21 cellular contexts compared by ENCODE assay signal in genomic region chr1:113198806-113199205, GRCh38.
A peak's percentile ranks its signal among the peaks of the same experiment; 100 is the strongest.
DNase-seq lines count a peak whose midpoint lies in the region; FAIRE-seq and TF ChIP-seq lines count a peak whose summit lies in the region.
"Had no signal": no experiment of that assay in that cellular context is flagged by ENCODE, and none has a peak within 500 bp of the region (broad histone marks: within the 10 kb centered on the region; RNA-seq: fewer than 3 reads in every experiment).

No MANE protein-coding gene starts in this region.

- H2BK5ac ChIP-seq in neuronal stem cell (ENCODE audit: low read length): no peak overlapping the region

- H4K20me1 ChIP-seq in GM23248 (ENCODE audit: insufficient read depth): no peaks in the 10 kb centered on the region
- H4K20me1 ChIP-seq: BLaER1 treated with 17β-estradiol and CSF1 and Interleukin-3, amounts not matched to agents 10 nM and 100 nM had no signal

- no peak overlapping the region for H2BK15ac ChIP-seq in neuronal stem cell (ENCODE audit: low read length)

- H2AK5ac ChIP-seq in neuronal stem cell (ENCODE audit: low read depth, low read length): no peak overlapping the region

- intact Hi-C loops in testis (cut with DNase I; ENCODE audit: low total_unique reads): no loop called here

- no peaks in the 10 kb centered on the region for H3K27me3 ChIP-seq in neuronal stem cell (ENCODE audit: control insufficient read depth in 3 of 3, insufficient read depth in 3 of 3, low read depth in 1 of 3, low read length in 3 of 3)
- H3K27me3 ChIP-seq in testis: no peaks in the 10 kb centered on the region
- peaks cover 3% of the 10 kb centered on the region; the same call in 1 of the 2 replicates for H3K27me3 ChIP-seq in GM23248 (replicated peaks; ENCODE audit: insufficient read depth)
- H3K27me3 ChIP-seq: BLaER1 treated with 17β-estradiol and CSF1 and Interleukin-3, amounts not matched to agents 10 nM and 100 nM had no signal

- no peak for DNase-seq in neuronal stem cell (ENCODE audit: low spot score)
- peak; percentile 44 for DNase-seq in testis
- peak; percentile 1 for DNase-seq in urothelium cell line (ENCODE audit: low spot score)
- DNase-seq in Ammon's horn (ENCODE audit: low spot score): no peak
- DNase-seq in GM12891 (ENCODE audit: insufficient read length, low spot score): no peak
- DNase-seq in GM23248: no peak
- DNase-seq: 8988T; ACHN; Caco-2; Calu3; CD4-positive, alpha-beta T cell; CD8-positive, alpha-beta T cell; DMS79 treated with DMSO at 0.1 percent for 48 hours; GF-D8 had no signal

- H3K4me3 ChIP-seq in neuronal stem cell (ENCODE audit: low read length in 2 of 2): peak overlapping the region in 1 of 2 donors; percentile 48
- peak overlapping the region; percentile 15 to 47 for H3K4me3 ChIP-seq in testis
- no peak overlapping the region for H3K4me3 ChIP-seq in GM23248
- H3K4me3 ChIP-seq: BLaER1 treated with 17β-estradiol and CSF1 and Interleukin-3, amounts not matched to agents 10 nM and 100 nM had no signal

- no peak overlapping the region for H3K4me2 ChIP-seq in neuronal stem cell (ENCODE audit: insufficient read depth, low read length, poor library complexity, severe bottlenecking)
- no peak overlapping the region for H3K4me2 ChIP-seq in GM23248 (ENCODE audit: unreplicated experiment)

- TF ChIP-seq POLR2A in testis (IDR thresholded peaks at IDR 0.05): no peak
- no peak for TF ChIP-seq POLR2A in GM12891 (IDR thresholded peaks at IDR 0.05; ENCODE audit: low read depth, low read length)

- no peak for TF ChIP-seq CTCF in testis (IDR thresholded peaks at IDR 0.05)

- H2BK12ac ChIP-seq in neuronal stem cell (ENCODE audit: low read length): no peak overlapping the region

- no peak overlapping the region for H3K27ac ChIP-seq in neuronal stem cell (replicated peaks; ENCODE audit: low read length)
- no peak overlapping the region for H3K27ac ChIP-seq in testis
- H3K27ac ChIP-seq in GM23248: no peak overlapping the region
- H3K27ac ChIP-seq: BLaER1 treated with 17β-estradiol and CSF1 and Interleukin-3, amounts not matched to agents 10 nM and 100 nM; C4-2B had no signal

- H3K79me1 ChIP-seq in neuronal stem cell (ENCODE audit: low read depth, low read length): no peaks in the 10 kb centered on the region

- H2BK120ac ChIP-seq in neuronal stem cell (ENCODE audit: low read depth, low read length): no peak overlapping the region

- H3K79me2 ChIP-seq in GM23248 (ENCODE audit: insufficient read depth): no peaks in the 10 kb centered on the region

- H2AFZ ChIP-seq in neuronal stem cell (ENCODE audit: low read length) (no peak overlapping the region), GM23248 (no peak overlapping the region)

- H3K4ac ChIP-seq in neuronal stem cell (ENCODE audit: low read length): no peak overlapping the region

- H3K4me1 ChIP-seq in neuronal stem cell (ENCODE audit: control insufficient read depth in 2 of 2, insufficient read depth in 1 of 2, low read depth in 1 of 2, low read length in 2 of 2): no peaks in the 10 kb centered on the region
- H3K4me1 ChIP-seq in testis: no peaks in the 10 kb centered on the region
- no peaks in the 10 kb centered on the region for H3K4me1 ChIP-seq in GM23248 (ENCODE audit: insufficient read depth)

- H3K23ac ChIP-seq in neuronal stem cell (ENCODE audit: low read depth, low read length, poor library complexity): no peak overlapping the region

- no peak overlapping the region for H3K14ac ChIP-seq in neuronal stem cell (ENCODE audit: low read length)

- WGBS in neuronal stem cell (ENCODE audit: extremely low coverage in 2 of 2, insufficient read length in 2 of 2, insufficient replicate concordance in 1 of 2), 2 donors: no CpG with 5 or more reads among the region's 24 CpGs
- WGBS in testis, 2 donors: 56 to 82% methylated on average over 20 to 24 of the region's 24 CpGs
- 84 to 85% methylated on average over 24 of the region's 24 CpGs for WGBS in GM23248 (ENCODE audit: low coverage in 1 of 2, low lambda C conversion rate in 2 of 2, missing lambda C conversion rate in 2 of 2), 2 experiments

- H3K9ac ChIP-seq in neuronal stem cell (ENCODE audit: low read depth, low read length, poor library complexity): no peak overlapping the region
- H3K9ac ChIP-seq in GM23248: no peak overlapping the region
- H3K9ac ChIP-seq: BLaER1 treated with 17β-estradiol and CSF1 and Interleukin-3, amounts not matched to agents 10 nM and 100 nM had no signal

- in situ Hi-C loops in GM23248 (cut with MboI): no loop called here

- H4K8ac ChIP-seq in neuronal stem cell (ENCODE audit: low read depth, low read length): no peak overlapping the region

- no peaks in the 10 kb centered on the region for H3K36me3 ChIP-seq in neuronal stem cell (replicated peaks in 1 of 2; ENCODE audit: control insufficient read depth in 2 of 2, insufficient read depth in 2 of 2, low read length in 2 of 2)
- H3K36me3 ChIP-seq in testis (ENCODE audit: low read depth, missing control alignments): no peaks in the 10 kb centered on the region
- no peaks in the 10 kb centered on the region for H3K36me3 ChIP-seq in GM23248 (ENCODE audit: low read depth)
- H3K36me3 ChIP-seq: BLaER1 treated with 17β-estradiol and CSF1 and Interleukin-3, amounts not matched to agents 10 nM and 100 nM had no signal

- FAIRE-seq in urothelium cell line (lab: Jason Lieb, UNC): no peak
- no peak for FAIRE-seq in GM12891 (lab: Jason Lieb, UNC)
- FAIRE-seq: A204.1, D721Med, G401.6, GM12892, GM18507 had no signal

- no peaks in the 10 kb centered on the region for H3K9me3 ChIP-seq in neuronal stem cell (replicated peaks in 1 of 2; ENCODE audit: control insufficient read depth in 2 of 2, insufficient read depth in 1 of 2, low read depth in 1 of 2, low read length in 2 of 2)
- no peaks in the 10 kb centered on the region for H3K9me3 ChIP-seq in testis
- H3K9me3 ChIP-seq in GM23248 (ENCODE audit: low read depth): no peaks in the 10 kb centered on the region
- H3K9me3 ChIP-seq: Caco-2 had no signal

- no peak overlapping the region for H4K91ac ChIP-seq in neuronal stem cell (ENCODE audit: low read depth, low read length, poor library complexity)

- peak overlapping the region; percentile 27 for H3K18ac ChIP-seq in neuronal stem cell (ENCODE audit: low read length)

- no peaks in the 10 kb centered on the region for H3F3A ChIP-seq in GM23248 (ENCODE audit: insufficient read depth)

- no peaks in the 10 kb centered on the region for H3K9me2 ChIP-seq in GM23248 (ENCODE audit: insufficient read depth)

TF ChIP-seq in GM12891, 5 proteins besides CTCF, POLR2A, EP300 and RAD21:
- no peak for TF ChIP-seq POLR2AphosphoS5 (IDR thresholded peaks at IDR 0.05; ENCODE audit: low read depth, low read length)
- no peak for TF ChIP-seq POU2F2 (IDR thresholded peaks at IDR 0.05; ENCODE audit: low read depth, low read length)
- TF ChIP-seq TAF1 (IDR thresholded peaks at IDR 0.05; ENCODE audit: low read depth, low read length): no peak
- no peak for TF ChIP-seq SPI1 (IDR thresholded peaks at IDR 0.05; ENCODE audit: low read depth, low read length)
- TF ChIP-seq PAX5 (IDR thresholded peaks at IDR 0.05; ENCODE audit: insufficient read depth, low read length, severe bottlenecking): no peak
TF ChIP-seq in GM12891: peak in this region for 0.

Comparison
In these comparisons a context has a peak if more than half of its experiments do, and no peak if none do; other contexts are left out.
1. DNase-seq: peak in testis (single experiment) and urothelium cell line (single experiment); none in neuronal stem cell (single experiment), Ammon's horn (single experiment), GM12891 (single experiment) and GM23248 (single experiment).